In the genomic region with DNA sequence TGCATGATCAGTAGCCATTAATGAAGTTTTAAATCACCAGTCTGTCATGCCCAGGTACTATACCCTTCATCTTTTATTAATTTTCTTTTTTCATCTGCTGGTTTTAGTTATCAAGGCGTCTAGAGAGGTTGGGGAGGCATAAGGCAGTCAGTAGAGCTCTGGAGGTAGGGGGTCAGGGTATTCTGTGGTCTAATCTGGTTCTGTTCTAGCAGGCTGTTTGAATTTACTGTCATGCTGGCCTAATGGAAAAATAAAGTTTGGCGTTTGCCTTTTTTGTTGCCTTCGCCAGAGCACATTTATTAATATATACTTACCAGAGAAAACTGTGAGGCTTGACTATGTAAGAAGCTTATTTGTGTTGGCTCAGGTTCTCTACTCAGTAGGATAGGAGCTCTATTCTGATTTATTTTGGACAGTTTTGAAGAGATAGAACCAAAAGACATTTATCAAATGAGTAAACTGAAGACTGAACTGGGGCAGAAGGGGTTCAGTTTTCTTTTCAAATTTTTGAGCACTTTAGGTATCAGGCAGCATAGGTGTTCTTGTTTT, we compare ENCODE assay signal across 12 cellular contexts. TPM values are rescaled to one million over a fixed set of nuclear protein-coding genes. Genes with fewer than 3 reads are reported as not detected.
DNase-seq lines count a peak whose midpoint lies in the region; ATAC-seq, FAIRE-seq and TF ChIP-seq lines count a peak whose summit lies in the region.
"Had no signal": no experiment of that assay in that cellular context is flagged by ENCODE, and none has a peak within 500 bp of the region (broad histone marks: within the 10 kb centered on the region; RNA-seq: fewer than 3 reads in every experiment).

No MANE protein-coding gene starts in this region.

- no peak for DNase-seq in A549 (ENCODE audit: low read depth in 1 of 2, low spot score in 1 of 2)
- DNase-seq in body of pancreas: no peak
- no peak for DNase-seq in natural killer cell
- DNase-seq in NCI-H1417 treated with DMSO at 0.1 percent for 48 hours (lab: John Stamatoyannopoulos, UW): no peak
- no peak for DNase-seq in NCI-H2196 treated with DMSO at 0.1 percent for 48 hours (lab: John Stamatoyannopoulos, UW; ENCODE audit: unreplicated experiment)
- no peak for DNase-seq in MG63
- no peak for DNase-seq in kidney glomerular epithelial cell (lab: John Stamatoyannopoulos, UW)
- DNase-seq: NCI-H1105, retina, T-helper 2 cell had no signal

- H3K4me3 Mint-ChIP-seq in natural killer cell: no peak overlapping the region

- no peak overlapping the region for H3K4me3 ChIP-seq in A549
- no peak overlapping the region for H3K4me3 ChIP-seq in body of pancreas
- no peak overlapping the region for H3K4me3 ChIP-seq in MG63
- H3K4me3 ChIP-seq: lung had no signal

- ATAC-seq in A549 (no peak), GM18505 (IDR thresholded peaks at IDR 0.05; ENCODE audit: unreplicated experiment) (no peak), body of pancreas (no peak), natural killer cell (no peak)

- TF ChIP-seq POLR2A in A549 (IDR thresholded peaks at IDR 0.05; ENCODE audit: low read length) (no peak), GM18505 (IDR thresholded peaks at IDR 0.05; ENCODE audit: borderline replicate concordance, extremely low read depth, insufficient read depth, insufficient read length) (peak; percentile 20), body of pancreas (IDR thresholded peaks at IDR 0.05) (no peak)

- TF ChIP-seq RAD21 in A549 (conservative IDR thresholded peaks at IDR 0.05 in 1 of 2, IDR thresholded peaks at IDR 0.05 in 1 of 2): no peak

- intact Hi-C loops in body of pancreas (cut with DNase I) (no loop called here), natural killer cell (cut with micrococcal nuclease) (no loop called here)

- H3K4me1 ChIP-seq in A549: peaks cover 31% of the 10 kb centered on the region
- peaks cover 61% of the 10 kb centered on the region for H3K4me1 ChIP-seq in body of pancreas

- peak overlapping the region; percentile 59 for H3K4me2 ChIP-seq in A549

- H3K27me3 Mint-ChIP-seq in natural killer cell (ENCODE audit: low read depth in 2 of 2): no peaks in the 10 kb centered on the region

- H3K27me3 ChIP-seq in body of pancreas (no peaks in the 10 kb centered on the region), MG63 (no peaks in the 10 kb centered on the region)

- H3K27ac Mint-ChIP-seq in natural killer cell: peak overlapping the region; percentile 42 to 63

- H3K36me3 ChIP-seq in body of pancreas (replicated peaks in 1 of 2; ENCODE audit: insufficient read depth in 1 of 2, low read depth in 2 of 2): no peaks in the 10 kb centered on the region
- H3K36me3 ChIP-seq in MG63: no peaks in the 10 kb centered on the region

- CTCF ChIA-PET in A549 (lab: Yijun Ruan, JAX): no interaction called here

- peak overlapping the region; percentile 33 to 68; a peak in 3 of 6 replicates for H3K27ac ChIP-seq in A549
- peak overlapping the region in 3 of 4 donors; percentile 28 to 59 (median 44) for H3K27ac ChIP-seq in body of pancreas

- WGBS in A549 (ENCODE audit: missing lambda C conversion rate): 85% methylated on average over 3 of the region's 3 CpGs
- 42 to 53% methylated on average over 3 of the region's 3 CpGs for WGBS in body of pancreas, 2 donors

- TF ChIP-seq CTCF in A549 (IDR thresholded peaks at IDR 0.05) (no peak), body of pancreas (IDR thresholded peaks at IDR 0.05) (no peak), natural killer cell (IDR thresholded peaks at IDR 0.05) (no peak)

- H3K36me3 Mint-ChIP-seq in natural killer cell: no peaks in the 10 kb centered on the region

- TF ChIP-seq EP300 in A549 (IDR thresholded peaks at IDR 0.05): no peak

- POLR2A ChIA-PET in A549 (lab: Yijun Ruan, JAX): no interaction called here

- no peaks in the 10 kb centered on the region for H3K9me3 ChIP-seq in A549
- H3K9me3 ChIP-seq in body of pancreas: no peaks in the 10 kb centered on the region
- H3K9me3 ChIP-seq in MG63: no peaks in the 10 kb centered on the region

- no peaks in the 10 kb centered on the region for H3K9me3 Mint-ChIP-seq in natural killer cell

- FAIRE-seq in A549 (lab: Jason Lieb, UNC): no peak

- peaks cover 63 to 71% of the 10 kb centered on the region in 2 donors for H3K4me1 Mint-ChIP-seq in natural killer cell

TF ChIP-seq in A549, 52 proteins besides CTCF, POLR2A, EP300 and RAD21:
- TF ChIP-seq EHF (CRISPR knock-in tag; IDR thresholded peaks at IDR 0.05): no peak
- TF ChIP-seq, protein P1, sequence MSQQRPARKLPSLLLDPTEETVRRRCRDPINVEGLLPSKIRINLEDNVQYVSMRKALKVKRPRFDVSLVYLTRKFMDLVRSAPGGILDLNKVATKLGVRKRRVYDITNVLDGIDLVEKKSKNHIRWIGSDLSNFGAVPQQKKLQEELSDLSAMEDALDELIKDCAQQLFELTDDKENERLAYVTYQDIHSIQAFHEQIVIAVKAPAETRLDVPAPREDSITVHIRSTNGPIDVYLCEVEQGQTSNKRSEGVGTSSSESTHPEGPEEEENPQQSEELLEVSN (IDR thresholded peaks at IDR 0.05; ENCODE audit: borderline replicate concordance, low read depth): no peak
- TF ChIP-seq, protein P2, sequence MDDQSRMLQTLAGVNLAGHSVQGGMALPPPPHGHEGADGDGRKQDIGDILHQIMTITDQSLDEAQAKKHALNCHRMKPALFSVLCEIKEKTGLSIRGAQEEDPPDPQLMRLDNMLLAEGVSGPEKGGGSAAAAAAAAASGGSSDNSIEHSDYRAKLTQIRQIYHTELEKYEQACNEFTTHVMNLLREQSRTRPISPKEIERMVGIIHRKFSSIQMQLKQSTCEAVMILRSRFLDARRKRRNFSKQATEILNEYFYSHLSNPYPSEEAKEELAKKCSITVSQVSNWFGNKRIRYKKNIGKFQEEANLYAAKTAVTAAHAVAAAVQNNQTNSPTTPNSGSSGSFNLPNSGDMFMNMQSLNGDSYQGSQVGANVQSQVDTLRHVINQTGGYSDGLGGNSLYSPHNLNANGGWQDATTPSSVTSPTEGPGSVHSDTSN (IDR thresholded peaks at IDR 0.05): no peak
- TF ChIP-seq RFX5 (IDR thresholded peaks at IDR 0.05): no peak
- no peak for TF ChIP-seq NR3C1 (IDR thresholded peaks at IDR 0.05)
- TF ChIP-seq KDM1A (IDR thresholded peaks at IDR 0.05; ENCODE audit: low read depth): no peak
- TF ChIP-seq MAFK (IDR thresholded peaks at IDR 0.05; ENCODE audit: partially characterized antibody): no peak
- TF ChIP-seq NPAS2 (CRISPR knock-in tag; IDR thresholded peaks at IDR 0.05; ENCODE audit: borderline replicate concordance): no peak
- no peak for TF ChIP-seq NFE2L2 (conservative IDR thresholded peaks at IDR 0.05; ENCODE audit: low read length)
- no peak for TF ChIP-seq FOXS1 (CRISPR knock-in tag; IDR thresholded peaks at IDR 0.05)
- TF ChIP-seq, protein P3, sequence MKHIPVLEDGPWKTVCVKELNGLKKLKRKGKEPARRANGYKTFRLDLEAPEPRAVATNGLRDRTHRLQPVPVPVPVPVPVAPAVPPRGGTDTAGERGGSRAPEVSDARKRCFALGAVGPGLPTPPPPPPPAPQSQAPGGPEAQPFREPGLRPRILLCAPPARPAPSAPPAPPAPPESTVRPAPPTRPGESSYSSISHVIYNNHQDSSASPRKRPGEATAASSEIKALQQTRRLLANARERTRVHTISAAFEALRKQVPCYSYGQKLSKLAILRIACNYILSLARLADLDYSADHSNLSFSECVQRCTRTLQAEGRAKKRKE (CRISPR knock-in tag; IDR thresholded peaks at IDR 0.05; ENCODE audit: low read depth): no peak
- no peak for TF ChIP-seq CEBPB (IDR thresholded peaks at IDR 0.05)
- TF ChIP-seq RNF2 (IDR thresholded peaks at IDR 0.05; ENCODE audit: borderline replicate concordance, low read depth): no peak
- TF ChIP-seq, protein P4, sequence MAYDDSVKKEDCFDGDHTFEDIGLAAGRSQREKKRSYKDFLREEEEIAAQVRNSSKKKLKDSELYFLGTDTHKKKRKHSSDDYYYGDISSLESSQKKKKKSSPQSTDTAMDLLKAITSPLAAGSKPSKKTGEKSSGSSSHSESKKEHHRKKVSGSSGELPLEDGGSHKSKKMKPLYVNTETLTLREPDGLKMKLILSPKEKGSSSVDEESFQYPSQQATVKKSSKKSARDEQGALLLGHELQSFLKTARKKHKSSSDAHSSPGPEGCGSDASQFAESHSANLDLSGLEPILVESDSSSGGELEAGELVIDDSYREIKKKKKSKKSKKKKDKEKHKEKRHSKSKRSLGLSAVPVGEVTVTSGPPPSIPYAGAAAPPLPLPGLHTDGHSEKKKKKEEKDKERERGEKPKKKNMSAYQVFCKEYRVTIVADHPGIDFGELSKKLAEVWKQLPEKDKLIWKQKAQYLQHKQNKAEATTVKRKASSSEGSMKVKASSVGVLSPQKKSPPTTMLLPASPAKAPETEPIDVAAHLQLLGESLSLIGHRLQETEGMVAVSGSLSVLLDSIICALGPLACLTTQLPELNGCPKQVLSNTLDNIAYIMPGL (CRISPR knock-in tag; IDR thresholded peaks at IDR 0.05; ENCODE audit: borderline replicate concordance): no peak
- no peak for TF ChIP-seq MAZ (IDR thresholded peaks at IDR 0.05; ENCODE audit: borderline replicate concordance, low read depth, low read length)
TF ChIP-seq in A549: peak in this region for 0.

RNA-seq across cellular contexts. Expression of a gene that starts 46.9 kb away (rescaled TPM):
- polyA plus RNA-seq in A549 (2011; rRNA removed) (5.0 and 6.3 TPM in 2 replicates), A549 (2017; fragmentation: RNase III; extraction: RNeasy Plus Mini Kit Qiagen cat#74134 plus additional on column Dnase treatment) (3.4 to 4.5 TPM (median 3.9 TPM) in 3 replicates)
- 1.9 and 2.3 TPM in 2 replicates for polyA plus RNA-seq in A549 (2012; cell fraction: cytosol; rRNA removed)
- 5.4 and 8.8 TPM in 2 replicates for polyA plus RNA-seq in A549 (2012; cell fraction: nucleus; rRNA removed)
- 9.0 and 10.5 TPM in 2 replicates for polyA minus RNA-seq in A549 (2011; rRNA and poly(A)+ RNA removed)
- total RNA-seq in body of pancreas (10 to 100 TPM; 47.1 to 63.6 TPM), natural killer cell (100 to 1,000 TPM in 1 of 3 donors, 10 to 100 TPM in 2; 67.8 to 105 (median 71.1) TPM)
- 5.5 and 13.9 TPM in 2 replicates for total RNA-seq in MG63 (2014; rRNA removed; shearing (Covaris generic); ENCODE audit: low replicate concordance)
